15 cellular contexts compared by ENCODE assay signal in genomic region chr20:39358052-39358451, GRCh38.
A peak's percentile ranks its signal among the peaks of the same experiment; 100 is the strongest.
DNase-seq lines count a peak whose midpoint lies in the region; ATAC-seq, FAIRE-seq and TF ChIP-seq lines count a peak whose summit lies in the region.
"Had no signal": no experiment of that assay in that cellular context is flagged by ENCODE, and none has a peak within 500 bp of the region (broad histone marks: within the 10 kb centered on the region; RNA-seq: fewer than 3 reads in every experiment).

No MANE protein-coding gene starts in this region.

- peak; percentile 26 for FAIRE-seq in GM12891 (lab: Jason Lieb, UNC)
- no peak for FAIRE-seq in urothelium cell line (lab: Jason Lieb, UNC)

- TF ChIP-seq CTCF in stomach (IDR thresholded peaks at IDR 0.05) = no peak

- ATAC-seq in GM21526 (IDR thresholded peaks at IDR 0.05; ENCODE audit: low FRiP score, unreplicated experiment) (peak; percentile 61), HG02981 (IDR thresholded peaks at IDR 0.05; ENCODE audit: unreplicated experiment) (no peak)

- TF ChIP-seq POLR2A in GM12891 (IDR thresholded peaks at IDR 0.05; ENCODE audit: low read depth, low read length) = no peak
- no peak for TF ChIP-seq POLR2A in stomach (IDR thresholded peaks at IDR 0.05)

- intact Hi-C loops in stomach (cut with DNase I; ENCODE audit: low total_unique reads) = no loop called here

- no peak overlapping the region for H3K27ac ChIP-seq in stomach
- H3K27ac ChIP-seq: C4-2B had no signal

- DNase-seq in GM12891 (ENCODE audit: insufficient read length, low spot score) (no peak), NCI-H526 (lab: John Stamatoyannopoulos, UW) (peak; percentile 7 to 37), medulla oblongata (ENCODE audit: extremely low spot score) (peak; percentile 66), urothelium cell line (ENCODE audit: low spot score) (no peak), stomach (no peak)
- DNase-seq in central memory CD4-positive, alpha-beta T cell = no peak
- DNase-seq: activated CD4-positive, alpha-beta memory T cell treated with anti-CD3 and anti-CD28 coated beads for 36 hours; GDM1; islet precursor cell; NK-92 treated with Interleukin-12 subunit alpha and Interleukin-12 subunit beta, amount 100 ng/mL, for 24 hours; stimulated activated CD4-positive, alpha-beta T cell treated with anti-CD3 and anti-CD28 coated beads, Interleukin-12 subunit alpha, Interleukin-12 subunit beta, amount 100 ng/mL, for 4 hours; SW 1271 had no signal

- no peaks in the 10 kb centered on the region for H3K4me1 ChIP-seq in stomach

- no peaks in the 10 kb centered on the region for H3K9me3 ChIP-seq in stomach

- H3K36me3 ChIP-seq in stomach = no peaks in the 10 kb centered on the region

- no peak overlapping the region for H3K4me3 ChIP-seq in stomach

- no peaks in the 10 kb centered on the region for H3K27me3 ChIP-seq in stomach

- no peak for TF ChIP-seq EP300 in stomach (IDR thresholded peaks at IDR 0.05)

- WGBS in stomach, 5 donors = 38 to 69% (median 58%) methylated on average over 1 of the region's 1 CpG

TF ChIP-seq in GM12891, 5 proteins besides CTCF, POLR2A, EP300 and RAD21:
- no peak for TF ChIP-seq POU2F2 (IDR thresholded peaks at IDR 0.05; ENCODE audit: low read depth, low read length)
- no peak for TF ChIP-seq TAF1 (IDR thresholded peaks at IDR 0.05; ENCODE audit: low read depth, low read length)
- TF ChIP-seq PAX5 (IDR thresholded peaks at IDR 0.05; ENCODE audit: insufficient read depth, low read length, severe bottlenecking) = no peak
- TF ChIP-seq POLR2AphosphoS5 (IDR thresholded peaks at IDR 0.05; ENCODE audit: low read depth, low read length) = no peak
- no peak for TF ChIP-seq SPI1 (IDR thresholded peaks at IDR 0.05; ENCODE audit: low read depth, low read length)

Comparison
In these comparisons a context has a peak if more than half of its experiments do, and no peak if none do; other contexts are left out.
1. DNase-seq: peak in NCI-H526 (2 of 2) and medulla oblongata (single experiment); none in GM12891 (single experiment), central memory CD4-positive, alpha-beta T cell (single experiment), urothelium cell line (single experiment) and stomach (single experiment).